In the genomic region with DNA sequence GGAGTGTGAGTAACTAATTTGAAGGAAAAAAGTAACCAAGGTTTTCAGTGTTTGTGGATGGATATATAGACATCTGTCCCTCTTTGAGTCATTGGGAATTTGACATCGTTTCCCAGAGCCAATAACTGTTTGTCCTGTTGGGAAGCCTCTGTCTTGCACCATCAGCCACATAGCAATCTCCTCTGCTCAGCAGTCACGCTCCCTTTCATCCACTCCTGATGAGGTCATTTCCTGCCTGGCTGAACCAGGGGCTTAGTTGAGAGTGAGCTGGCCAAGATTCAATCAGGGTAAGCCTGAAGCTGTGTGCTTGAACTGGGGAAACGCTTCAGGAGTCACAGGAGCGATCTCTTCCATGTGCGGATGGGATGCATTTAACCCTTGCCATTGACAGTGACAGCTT, we compare ENCODE assay signal across 11 cellular contexts.
DNase-seq lines count a peak whose midpoint lies in the region; ATAC-seq and TF ChIP-seq lines count a peak whose summit lies in the region.
"Had no signal": no experiment of that assay in that cellular context is flagged by ENCODE, and none has a peak within 500 bp of the region (broad histone marks: within the 10 kb centered on the region; RNA-seq: fewer than 3 reads in every experiment).

No MANE protein-coding gene starts in this region.

- no peak overlapping the region for H3K4me3 ChIP-seq in RWPE2 (ENCODE audit: severe bottlenecking)
- H3K4me3 ChIP-seq in fibroblast of mammary gland (ENCODE audit: control insufficient read depth, low read depth, low read length) = no peak overlapping the region

- H3K27ac ChIP-seq in RWPE2 (ENCODE audit: poor library complexity, severe bottlenecking) = peak overlapping the region; percentile 69

- DNase-seq in GM04503 (ENCODE audit: low read depth) (peak; percentile 89), RWPE2 (ENCODE audit: low spot score) (peak; percentile 82), fibroblast of mammary gland (ENCODE audit: low read depth) (peak; percentile 89), renal cortical epithelial cell (ENCODE audit: low read depth) (peak; percentile 99), ecto neural progenitor cell (ENCODE audit: low spot score) (no peak), HT-29 (ENCODE audit: low spot score) (no peak)
- DNase-seq: activated CD4-positive, alpha-beta T cell treated with anti-CD3 and anti-CD28 coated beads for 48 hours; activated naive CD8-positive, alpha-beta T cell treated with anti-CD3 and anti-CD28 coated beads, Interleukin-2, amount 50 U/mL, for 24 hours had no signal

- peaks cover 9% of the 10 kb centered on the region for H3K9me3 ChIP-seq in RWPE2 (ENCODE audit: severe bottlenecking)

- no peak for TF ChIP-seq CTCF in RWPE2 (IDR thresholded peaks at IDR 0.05; ENCODE audit: poor library complexity, severe bottlenecking)
- TF ChIP-seq CTCF in fibroblast of mammary gland (conservative IDR thresholded peaks at IDR 0.05; ENCODE audit: control insufficient read depth, insufficient read depth, low read depth, low read length) = no peak

- H3K27me3 ChIP-seq in RWPE2 (ENCODE audit: insufficient read depth, poor library complexity, severe bottlenecking) = no peaks in the 10 kb centered on the region

- ATAC-seq in RWPE2 (ENCODE audit: low read depth) (peak; percentile 99), GM19035 (IDR thresholded peaks at IDR 0.05; ENCODE audit: unreplicated experiment) (no peak), HG03354 (IDR thresholded peaks at IDR 0.05; ENCODE audit: poor library complexity, severe bottlenecking, unreplicated experiment) (no peak)
- ATAC-seq: activated naive CD8-positive, alpha-beta T cell treated with anti-CD3 and anti-CD28 coated beads, Interleukin-2, amount 50 U/mL, for 24 hours; Right ventricle myocardium inferior had no signal

- H3K36me3 ChIP-seq in RWPE2 (ENCODE audit: low read depth) = no peaks in the 10 kb centered on the region

- peaks cover 10% of the 10 kb centered on the region for H3K4me1 ChIP-seq in RWPE2 (ENCODE audit: insufficient read depth, poor library complexity, severe bottlenecking)

Comparison
In these comparisons a context has a peak if more than half of its experiments do, and no peak if none do; other contexts are left out.
1. DNase-seq: peak in GM04503 (single experiment), RWPE2 (single experiment), fibroblast of mammary gland (single experiment) and renal cortical epithelial cell (single experiment); none in ecto neural progenitor cell (single experiment) and HT-29 (single experiment).